ENCODE assay signal across 15 cellular contexts in the genomic region with DNA sequence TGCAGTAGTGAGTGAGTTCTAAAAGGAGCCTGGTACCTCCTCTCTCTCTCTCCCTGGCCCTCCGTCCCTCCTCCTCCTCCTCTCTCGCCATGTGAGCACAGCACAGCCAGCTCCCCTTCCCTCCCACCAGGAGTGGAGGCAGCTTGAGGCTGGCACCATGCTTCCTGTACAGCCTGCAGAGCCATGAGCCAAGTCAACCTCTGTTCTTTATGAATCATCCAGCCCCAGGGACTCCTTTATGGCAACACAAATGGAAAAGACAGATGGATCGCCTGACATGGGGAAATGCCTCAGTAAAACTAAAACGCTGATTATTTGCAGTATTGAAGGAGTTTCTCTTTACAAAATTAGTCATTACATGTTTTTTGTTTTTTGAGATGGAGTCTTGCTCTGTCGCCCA.
DNase-seq lines count a peak whose midpoint lies in the region; ATAC-seq and TF ChIP-seq lines count a peak whose summit lies in the region.
"Had no signal": no experiment of that assay in that cellular context is flagged by ENCODE, and none has a peak within 500 bp of the region (broad histone marks: within the 10 kb centered on the region; RNA-seq: fewer than 3 reads in every experiment).

No MANE protein-coding gene starts in this region.

- H3K4me1 ChIP-seq in esophagus muscularis mucosa, result no peaks in the 10 kb centered on the region

- no peak for TF ChIP-seq EP300 in esophagus muscularis mucosa (IDR thresholded peaks at IDR 0.05)

- TF ChIP-seq CTCF in esophagus muscularis mucosa (IDR thresholded peaks at IDR 0.05), result no peak

- POLR2A ChIA-PET in HEK293T (lab: Yijun Ruan, JAX), result no interaction called here

- no peak for ATAC-seq in stimulated activated effector memory CD8-positive, alpha-beta T cell treated with anti-CD3 and anti-CD28 coated beads, Interleukin-12 subunit alpha, Interleukin-12 subunit beta, amount 100 ng/mL, for 72 hours
- ATAC-seq: GM23338 had no signal

- H3K27ac ChIP-seq in esophagus muscularis mucosa (replicated peaks in 1 of 4), result no peak overlapping the region
- H3K27ac ChIP-seq: C4-2B had no signal

- peak; percentile 11 for DNase-seq in EL
- peak; percentile 38 for DNase-seq in M059J (ENCODE audit: low read depth)
- peak; percentile 70 for DNase-seq in esophagus muscularis mucosa (ENCODE audit: extremely low spot score)
- DNase-seq in stromal cell of bone marrow (ENCODE audit: low read depth), result peak; percentile 13
- no peak for DNase-seq in NCI-H1105 treated with DMSO at 0.1 percent for 48 hours (lab: John Stamatoyannopoulos, UW)
- DNase-seq in stimulated activated effector memory CD8-positive, alpha-beta T cell treated with anti-CD3 and anti-CD28 coated beads, Interleukin-12 subunit alpha, Interleukin-12 subunit beta, amount 100 ng/mL, for 72 hours (ENCODE audit: low spot score in 2 of 2), result no peak
- no peak for DNase-seq in HEK293T (ENCODE audit: extremely low spot score)
- DNase-seq: ACHN; CD4-positive, alpha-beta memory T cell; DMS79 treated with DMSO at 0.1 percent for 48 hours; HCEC 1CT; KBM-7 had no signal

- CTCF ChIA-PET in HEK293T (lab: Yijun Ruan, JAX), result interaction anchor here (0.6 kb wide), 1 partner anchor 29 kb away, joined by 3 read pairs; no protein-coding TSS in a partner anchor

- H3K4me1 Mint-ChIP-seq in stimulated activated effector memory CD8-positive, alpha-beta T cell treated with anti-CD3 and anti-CD28 coated beads, Interleukin-12 subunit alpha, Interleukin-12 subunit beta, amount 100 ng/mL, for 72 hours, result no peaks in the 10 kb centered on the region
- H3K4me1 Mint-ChIP-seq: CD4-positive, alpha-beta memory T cell; IgD-negative memory B cell had no signal

- H3K36me3 ChIP-seq in esophagus muscularis mucosa, result no peaks in the 10 kb centered on the region

- H3K4me3 ChIP-seq in esophagus muscularis mucosa, result no peak overlapping the region
- H3K4me3 ChIP-seq: GM23338 had no signal

- intact Hi-C loops in esophagus muscularis mucosa (cut with DNase I), result no loop called here

- H3K9me3 ChIP-seq in esophagus muscularis mucosa, result no peaks in the 10 kb centered on the region

- no peaks in the 10 kb centered on the region for H3K27me3 ChIP-seq in esophagus muscularis mucosa

- WGBS in esophagus muscularis mucosa, result 96% methylated on average over 4 of the region's 5 CpGs

- no peaks in the 10 kb centered on the region for H3K36me3 Mint-ChIP-seq in stimulated activated effector memory CD8-positive, alpha-beta T cell treated with anti-CD3 and anti-CD28 coated beads, Interleukin-12 subunit alpha, Interleukin-12 subunit beta, amount 100 ng/mL, for 72 hours
- H3K36me3 Mint-ChIP-seq: CD4-positive, alpha-beta memory T cell; IgD-negative memory B cell had no signal

- no peaks in the 10 kb centered on the region for H3K9me3 Mint-ChIP-seq in stimulated activated effector memory CD8-positive, alpha-beta T cell treated with anti-CD3 and anti-CD28 coated beads, Interleukin-12 subunit alpha, Interleukin-12 subunit beta, amount 100 ng/mL, for 72 hours
- H3K9me3 Mint-ChIP-seq: GM23338, IgD-negative memory B cell had no signal

- no peak overlapping the region for H3K27ac Mint-ChIP-seq in stimulated activated effector memory CD8-positive, alpha-beta T cell treated with anti-CD3 and anti-CD28 coated beads, Interleukin-12 subunit alpha, Interleukin-12 subunit beta, amount 100 ng/mL, for 72 hours
- H3K27ac Mint-ChIP-seq: CD4-positive, alpha-beta memory T cell; GM23338; IgD-negative memory B cell had no signal

- TF ChIP-seq POLR2A in esophagus muscularis mucosa (IDR thresholded peaks at IDR 0.05; ENCODE audit: low read depth), result no peak

- no peak overlapping the region for H3K4me3 Mint-ChIP-seq in stimulated activated effector memory CD8-positive, alpha-beta T cell treated with anti-CD3 and anti-CD28 coated beads, Interleukin-12 subunit alpha, Interleukin-12 subunit beta, amount 100 ng/mL, for 72 hours
- H3K4me3 Mint-ChIP-seq: CD4-positive, alpha-beta memory T cell; GM23338; IgD-negative memory B cell had no signal

TF ChIP-seq in HEK293T, 16 proteins besides CTCF, POLR2A, EP300 and RAD21:
- TF ChIP-seq HDGF (IDR thresholded peaks at IDR 0.05; ENCODE audit: borderline replicate concordance) (no peak), L3MBTL2 (conservative IDR thresholded peaks at IDR 0.05) (no peak), ARNT (IDR thresholded peaks at IDR 0.05) (no peak), ELF4 (IDR thresholded peaks at IDR 0.05) (no peak)
- TF ChIP-seq, protein P1, sequence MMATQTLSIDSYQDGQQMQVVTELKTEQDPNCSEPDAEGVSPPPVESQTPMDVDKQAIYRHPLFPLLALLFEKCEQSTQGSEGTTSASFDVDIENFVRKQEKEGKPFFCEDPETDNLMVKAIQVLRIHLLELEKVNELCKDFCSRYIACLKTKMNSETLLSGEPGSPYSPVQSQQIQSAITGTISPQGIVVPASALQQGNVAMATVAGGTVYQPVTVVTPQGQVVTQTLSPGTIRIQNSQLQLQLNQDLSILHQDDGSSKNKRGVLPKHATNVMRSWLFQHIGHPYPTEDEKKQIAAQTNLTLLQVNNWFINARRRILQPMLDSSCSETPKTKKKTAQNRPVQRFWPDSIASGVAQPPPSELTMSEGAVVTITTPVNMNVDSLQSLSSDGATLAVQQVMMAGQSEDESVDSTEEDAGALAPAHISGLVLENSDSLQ (IDR thresholded peaks at IDR 0.05), result no peak

Comparison
In these comparisons a context has a peak if more than half of its experiments do, and no peak if none do; other contexts are left out.
1. DNase-seq: peak in EL (single experiment), M059J (single experiment), esophagus muscularis mucosa (single experiment) and stromal cell of bone marrow (single experiment); none in NCI-H1105 treated with DMSO at 0.1 percent for 48 hours (single experiment), stimulated activated effector memory CD8-positive, alpha-beta T cell treated with anti-CD3 and anti-CD28 coated beads, Interleukin-12 subunit alpha, Interleukin-12 subunit beta, amount 100 ng/mL, for 72 hours (0 of 2) and HEK293T (single experiment).